Comparison of ENCODE assay signal across 21 cellular contexts in genomic region chr6:139857143-139857542, GRCh38.
"Had no signal": no experiment of that assay in that cellular context is flagged by ENCODE, and none has a peak within 500 bp of the region (broad histone marks: within the 10 kb centered on the region; RNA-seq: fewer than 3 reads in every experiment).

No MANE protein-coding gene starts in this region.

- H3K27me3 ChIP-seq: esophagus squamous epithelium, gastrocnemius medialis, thyroid gland had no signal

- ATAC-seq: activated T-cell treated with anti-CD3 and anti-CD28 coated beads, Interleukin-2, amount 50 U/mL, for 72 hours; gastrocnemius medialis; T-helper 17 cell had no signal

- DNase-seq: activated CD4-positive, alpha-beta memory T cell treated with anti-CD3 and anti-CD28 coated beads for 36 hours; activated CD4-positive, alpha-beta T cell treated with anti-CD3 and anti-CD28 coated beads for 48 hours; activated effector memory CD4-positive, alpha-beta T cell treated with Interleukin-2 at 50 U/mL for 16 hours; activated naive CD4-positive, alpha-beta T cell treated with anti-CD3 and anti-CD28 coated beads, Interleukin-2, amount 10 ng/mL, durations not matched to agents 7 days and 5 days; activated T-cell treated with anti-CD3 and anti-CD28 coated beads, Interleukin-2, amount 50 U/mL, for 72 hours; amygdala; cerebellar nuclear complex; endodermal cell; esophagus squamous epithelium; gastrocnemius medialis; hippocampal formation; kidney glomerular epithelial cell; left ventricle myocardium inferior; occipital lobe; stimulated activated CD4-positive, alpha-beta T cell treated with anti-CD3 and anti-CD28 coated beads, Interleukin-12 subunit alpha, Interleukin-12 subunit beta, amount 100 ng/mL, for 4 hours; substantia nigra; T-helper 17 cell; thyroid gland had no signal

- FAIRE-seq: bronchial epithelial cell had no signal

- H3K36me3 ChIP-seq: esophagus squamous epithelium, gastrocnemius medialis, left ventricle myocardium inferior, prostate gland, thyroid gland had no signal

- H3K4me3 ChIP-seq: coronary artery, esophagus squamous epithelium, gastrocnemius medialis, left ventricle myocardium inferior, prostate gland, thyroid gland had no signal

- H3K27ac ChIP-seq: coronary artery, esophagus squamous epithelium, gastrocnemius medialis, left ventricle myocardium inferior, prostate gland had no signal

- H3K9me3 ChIP-seq: esophagus squamous epithelium, gastrocnemius medialis, left ventricle myocardium inferior, prostate gland, thyroid gland had no signal

- H3K4me1 ChIP-seq: left ventricle myocardium inferior, prostate gland had no signal
